Comparison of ENCODE assay signal across 21 cellular contexts in the genomic region with DNA sequence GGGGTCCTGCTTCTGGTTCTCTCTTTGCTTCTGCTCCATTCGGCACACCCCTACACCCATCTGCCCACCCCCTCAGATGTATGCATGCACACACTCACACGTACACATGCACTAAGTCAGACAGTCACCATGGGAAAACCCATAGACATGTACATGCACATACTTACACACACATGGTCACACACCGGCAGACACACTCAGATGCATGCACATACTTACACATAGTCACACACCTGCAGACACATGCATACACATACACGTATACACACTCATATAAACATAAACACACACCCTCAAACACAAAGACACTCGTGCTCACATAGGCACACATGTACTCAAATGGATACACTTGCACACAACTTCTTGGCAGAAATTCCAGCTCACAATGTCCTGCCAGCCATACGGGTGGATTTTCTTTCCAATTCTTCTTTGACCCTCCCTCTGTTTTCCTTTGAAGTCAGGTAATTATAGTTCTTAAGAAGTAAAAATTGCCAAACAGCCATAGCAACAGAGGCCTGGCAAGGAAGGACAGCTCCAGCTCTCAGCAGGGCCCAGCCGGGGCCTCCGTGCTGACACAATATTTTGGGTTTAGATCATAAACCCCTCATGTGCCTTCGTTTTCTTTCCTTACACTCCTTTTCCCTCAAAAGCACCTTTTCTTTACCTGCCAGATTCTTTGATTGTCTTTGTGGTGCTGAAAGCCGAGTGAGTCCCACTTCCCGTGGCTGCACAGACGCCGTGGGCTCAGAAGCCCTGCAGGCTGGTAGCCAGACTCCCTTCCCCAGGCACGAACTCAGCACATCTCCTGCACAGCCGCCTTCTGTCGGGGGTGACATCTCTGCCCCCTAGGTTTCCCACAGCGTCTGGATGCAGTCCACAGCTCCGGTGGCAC.
A peak's percentile ranks its signal among the peaks of the same experiment; 100 is the strongest.
DNase-seq lines count a peak whose midpoint lies in the region; ATAC-seq, FAIRE-seq and TF ChIP-seq lines count a peak whose summit lies in the region.
"Had no signal": no experiment of that assay in that cellular context is flagged by ENCODE, and none has a peak within 500 bp of the region (broad histone marks: within the 10 kb centered on the region; RNA-seq: fewer than 3 reads in every experiment).

No MANE protein-coding gene starts in this region.

- DNase-seq in activated T-cell treated with anti-CD3 and anti-CD28 coated beads, Interleukin-2, amount 50 U/mL, for 24 hours = peak; percentile 37
- no peak for DNase-seq in activated T-cell treated with anti-CD3 and anti-CD28 coated beads, Interleukin-2, amount 50 U/mL, for 1 hour
- no peak for DNase-seq in HTR-8/SVneo (ENCODE audit: insufficient read length, low spot score)
- DNase-seq in activated T-helper 1 cell treated with anti-CD3 and anti-CD28 coated beads, Interleukin-12 subunit alpha, Interleukin-12 subunit beta, Interleukin-2, Interleukin-4 antibody, amounts not matched to agents 30 ng/mL and 10 ng/mL and 1 ng/mL, durations not matched to agents 14 hours and 24 hours and 36 hours (ENCODE audit: low spot score) = no peak
- DNase-seq in neural crest cell (ENCODE audit: low read depth, low spot score) = no peak
- DNase-seq in NCI-H128 (lab: John Stamatoyannopoulos, UW; ENCODE audit: unreplicated experiment) = no peak
- no peak for DNase-seq in AG08395 (ENCODE audit: low spot score)
- DNase-seq: ACHN; central memory CD4-positive, alpha-beta T cell; NCI-H187; NK-92 treated with Interleukin-12 subunit alpha and Interleukin-12 subunit beta, amount 100 ng/mL, for 24 hours; occipital lobe; stimulated activated CD4-positive, alpha-beta T cell treated with anti-CD3 and anti-CD28 coated beads, Interleukin-15, amount 100 ng/mL, for 24 hours; SW 1271; transverse colon had no signal

- H3K4me3 Mint-ChIP-seq in activated T-cell treated with anti-CD3 and anti-CD28 coated beads, Interleukin-2, amount 50 U/mL, for 24 hours = peak overlapping the region; percentile 3
- H3K4me3 Mint-ChIP-seq in activated T-helper 1 cell treated with anti-CD3 and anti-CD28 coated beads, Interleukin-12 subunit alpha, Interleukin-12 subunit beta, Interleukin-2, Interleukin-4 antibody, amounts not matched to agents 30 ng/mL and 10 ng/mL and 1 ng/mL, durations not matched to agents 14 hours and 24 hours and 36 hours = no peak overlapping the region
- H3K4me3 Mint-ChIP-seq in neural crest cell = no peak overlapping the region
- H3K4me3 Mint-ChIP-seq: stimulated activated memory B cell treated with anti-CD40 and anti-IgM and Interleukin-4, amounts not matched to agents 10 μg/mL and 1 μg/mL and 100 μg/mL, for 72 hours had no signal

- peaks cover 66% of the 10 kb centered on the region for H3K4me1 Mint-ChIP-seq in activated T-cell treated with anti-CD3 and anti-CD28 coated beads, Interleukin-2, amount 50 U/mL, for 24 hours (ENCODE audit: low read depth)
- H3K4me1 Mint-ChIP-seq in activated T-helper 1 cell treated with anti-CD3 and anti-CD28 coated beads, Interleukin-12 subunit alpha, Interleukin-12 subunit beta, Interleukin-2, Interleukin-4 antibody, amounts not matched to agents 30 ng/mL and 10 ng/mL and 1 ng/mL, durations not matched to agents 14 hours and 24 hours and 36 hours (ENCODE audit: low read depth) = peaks cover 80% of the 10 kb centered on the region
- H3K4me1 Mint-ChIP-seq in neural crest cell = peaks cover 14% of the 10 kb centered on the region

- no peaks in the 10 kb centered on the region for H3K36me3 Mint-ChIP-seq in activated T-cell treated with anti-CD3 and anti-CD28 coated beads, Interleukin-2, amount 50 U/mL, for 24 hours (ENCODE audit: low read depth)
- H3K36me3 Mint-ChIP-seq in activated T-helper 1 cell treated with anti-CD3 and anti-CD28 coated beads, Interleukin-12 subunit alpha, Interleukin-12 subunit beta, Interleukin-2, Interleukin-4 antibody, amounts not matched to agents 30 ng/mL and 10 ng/mL and 1 ng/mL, durations not matched to agents 14 hours and 24 hours and 36 hours (ENCODE audit: low read depth) = peaks cover 4% of the 10 kb centered on the region
- no peaks in the 10 kb centered on the region for H3K36me3 Mint-ChIP-seq in neural crest cell (ENCODE audit: low read depth)

- ATAC-seq in GM21367 (IDR thresholded peaks at IDR 0.05; ENCODE audit: unreplicated experiment) = no peak
- ATAC-seq: left lobe of liver; stimulated activated memory B cell treated with anti-CD40 and anti-IgM and Interleukin-4, amounts not matched to agents 10 μg/mL and 1 μg/mL and 100 μg/mL, for 72 hours had no signal

- H3K27me3 Mint-ChIP-seq in activated T-cell treated with anti-CD3 and anti-CD28 coated beads, Interleukin-2, amount 50 U/mL, for 24 hours = no peaks in the 10 kb centered on the region
- H3K27me3 Mint-ChIP-seq in activated T-helper 1 cell treated with anti-CD3 and anti-CD28 coated beads, Interleukin-12 subunit alpha, Interleukin-12 subunit beta, Interleukin-2, Interleukin-4 antibody, amounts not matched to agents 30 ng/mL and 10 ng/mL and 1 ng/mL, durations not matched to agents 14 hours and 24 hours and 36 hours (ENCODE audit: insufficient read depth) = no peaks in the 10 kb centered on the region
- H3K27me3 Mint-ChIP-seq in neural crest cell (ENCODE audit: low read depth) = no peaks in the 10 kb centered on the region

- no peaks in the 10 kb centered on the region for H3K9me3 Mint-ChIP-seq in activated T-cell treated with anti-CD3 and anti-CD28 coated beads, Interleukin-2, amount 50 U/mL, for 24 hours
- H3K9me3 Mint-ChIP-seq in activated T-helper 1 cell treated with anti-CD3 and anti-CD28 coated beads, Interleukin-12 subunit alpha, Interleukin-12 subunit beta, Interleukin-2, Interleukin-4 antibody, amounts not matched to agents 30 ng/mL and 10 ng/mL and 1 ng/mL, durations not matched to agents 14 hours and 24 hours and 36 hours = no peaks in the 10 kb centered on the region
- H3K9me3 Mint-ChIP-seq in neural crest cell = no peaks in the 10 kb centered on the region
- H3K9me3 Mint-ChIP-seq: activated naive CD4-positive, alpha-beta T cell treated with anti-CD3 and anti-CD28 coated beads, Interleukin-2, amount 50 U/mL, for 72 hours; stimulated activated memory B cell treated with anti-CD40 and anti-IgM and Interleukin-4, amounts not matched to agents 10 μg/mL and 1 μg/mL and 100 μg/mL, for 72 hours had no signal

- intact Hi-C loops in activated T-helper 1 cell treated with anti-CD3 and anti-CD28 coated beads, Interleukin-12 subunit alpha, Interleukin-12 subunit beta, Interleukin-2, Interleukin-4 antibody, amounts not matched to agents 30 ng/mL and 10 ng/mL and 1 ng/mL, durations not matched to agents 14 hours and 24 hours and 36 hours (cut with micrococcal nuclease) = loop anchor here (10.0 kb wide), 1 partner anchor 1056 kb away; no protein-coding TSS in a partner anchor

- TF ChIP-seq CTCF in neural crest cell (conservative IDR thresholded peaks at IDR 0.05) = no peak

- peak; percentile 85 for FAIRE-seq in HTR-8/SVneo (lab: Jason Lieb, UNC)
- FAIRE-seq: GM19239, H1 had no signal

- peak overlapping the region; percentile 22 for H3K27ac Mint-ChIP-seq in activated T-cell treated with anti-CD3 and anti-CD28 coated beads, Interleukin-2, amount 50 U/mL, for 24 hours
- H3K27ac Mint-ChIP-seq in activated T-helper 1 cell treated with anti-CD3 and anti-CD28 coated beads, Interleukin-12 subunit alpha, Interleukin-12 subunit beta, Interleukin-2, Interleukin-4 antibody, amounts not matched to agents 30 ng/mL and 10 ng/mL and 1 ng/mL, durations not matched to agents 14 hours and 24 hours and 36 hours = peak overlapping the region; percentile 16
- peak overlapping the region; percentile 35 for H3K27ac Mint-ChIP-seq in neural crest cell (ENCODE audit: unreplicated experiment)
- H3K27ac Mint-ChIP-seq: stimulated activated memory B cell treated with anti-CD40 and anti-IgM and Interleukin-4, amounts not matched to agents 10 μg/mL and 1 μg/mL and 100 μg/mL, for 72 hours had no signal
